In genomic region chr5:146426853-146427618, GRCh38 we compare ENCODE assay signal across 8 cellular contexts. TPM values are rescaled to one million over a fixed set of nuclear protein-coding genes. Genes with fewer than 3 reads are reported as not detected.
A peak's percentile ranks its signal among the peaks of the same experiment; 100 is the strongest.
DNase-seq lines count a peak whose midpoint lies in the region; ATAC-seq, FAIRE-seq and TF ChIP-seq lines count a peak whose summit lies in the region.

No MANE protein-coding gene starts in this region.

- intact Hi-C loops in left cardiac atrium (cut with DNase I) (loop anchor here (1.0 to 5.0 kb wide), 2 partner anchors 135 to 136 kb away; no protein-coding TSS in a partner anchor), gastrocnemius medialis (cut with DNase I; ENCODE audit: low total_unique reads) (loop anchor here (1.0 kb wide), 1 partner anchor 136 kb away; no protein-coding TSS in a partner anchor)

- no peaks in the 10 kb centered on the region for H3K4me1 ChIP-seq in gastrocnemius medialis

- peak; percentile 50; the same call in 1 of the 2 replicates for TF ChIP-seq CTCF in WERI-Rb-1 (IDR thresholded peaks at IDR 0.05; ENCODE audit: low read depth, low read length)
- peak in 4 of 5 experiments; percentile 54 to 69 (median 62) for TF ChIP-seq CTCF in gastrocnemius medialis (IDR thresholded peaks at IDR 0.05 in 4 of 5, conservative IDR thresholded peaks at IDR 0.05 in 1 of 5)

- H3K27ac ChIP-seq in WERI-Rb-1 = no peak overlapping the region
- H3K27ac ChIP-seq in gastrocnemius medialis = no peak overlapping the region

- peak; percentile 82 for FAIRE-seq in H54 (lab: Jason Lieb, UNC)

- H3K9me3 ChIP-seq in WERI-Rb-1 (ENCODE audit: severe bottlenecking) (no peaks in the 10 kb centered on the region), gastrocnemius medialis (no peaks in the 10 kb centered on the region)

- peak; percentile 50 to 67 for ATAC-seq in left cardiac atrium
- peak in 1 of 2 donors; percentile 74 for ATAC-seq in gastrocnemius medialis

- peak; percentile 51 for DNase-seq in NCI-H510A treated with DMSO at 0.1 percent for 48 hours (lab: John Stamatoyannopoulos, UW)
- no peak for DNase-seq in NCI-H510A (lab: John Stamatoyannopoulos, UW)
- peak; percentile 42 for DNase-seq in H54 (ENCODE audit: insufficient read length, low spot score)
- DNase-seq in NCI-H146 (lab: John Stamatoyannopoulos, UW) = peak; percentile 41
- no peak for DNase-seq in WERI-Rb-1
- DNase-seq in left cardiac atrium = no peak
- no peak for DNase-seq in gastrocnemius medialis
- DNase-seq in stimulated activated CD8-positive, alpha-beta memory T cell treated with anti-CD3 and anti-CD28 coated beads, Interleukin-4, amount 100 ng/mL, for 48 hours = no peak

- H3K36me3 ChIP-seq in WERI-Rb-1 (no peaks in the 10 kb centered on the region), gastrocnemius medialis (no peaks in the 10 kb centered on the region)

- in situ Hi-C loops in gastrocnemius medialis (cut with MboI; ENCODE audit: low sequenced_read_pairs in 4 of 4) = loop anchor here (5.0 to 25.0 kb wide), 3 partner anchors 125 to 240 kb away; partner anchors contain the start of gene LARS1 (in 3 of the 4)

- TF ChIP-seq POLR2A in H54 (IDR thresholded peaks at IDR 0.05; ENCODE audit: low read depth, low read length) (no peak), gastrocnemius medialis (IDR thresholded peaks at IDR 0.05) (no peak)

- H3K4me3 ChIP-seq in WERI-Rb-1 (ENCODE audit: low read depth, low read length) (no peak overlapping the region), gastrocnemius medialis (no peak overlapping the region)

- no peaks in the 10 kb centered on the region for H3K27me3 ChIP-seq in WERI-Rb-1 (ENCODE audit: insufficient read depth, low read depth, severe bottlenecking)
- H3K27me3 ChIP-seq in gastrocnemius medialis = no peaks in the 10 kb centered on the region

RNA-seq across cellular contexts. Expression of gene TCERG1, which starts 20.1 kb away (rescaled TPM):
- total RNA-seq in left cardiac atrium = 10 to 100 TPM; 16.7 to 33.5 TPM
- total RNA-seq in gastrocnemius medialis = 10 to 100 TPM; 18.0 to 53.9 (median 41.8) TPM

Comparison
In these comparisons a context has a peak if more than half of its experiments do, and no peak if none do; other contexts are left out.
1. DNase-seq: peak in NCI-H510A treated with DMSO at 0.1 percent for 48 hours (single experiment), H54 (single experiment) and NCI-H146 (single experiment); none in NCI-H510A (single experiment), WERI-Rb-1 (single experiment), left cardiac atrium (single experiment), gastrocnemius medialis (0 of 2) and stimulated activated CD8-positive, alpha-beta memory T cell treated with anti-CD3 and anti-CD28 coated beads, Interleukin-4, amount 100 ng/mL, for 48 hours (single experiment).